ENCODE assay signal across 9 cellular contexts in genomic region chr20:46087161-46087560, GRCh38. TPM values are rescaled to one million over a fixed set of nuclear protein-coding genes. Genes with fewer than 3 reads are reported as not detected.
DNase-seq lines count a peak whose midpoint lies in the region; ATAC-seq, FAIRE-seq and TF ChIP-seq lines count a peak whose summit lies in the region.
"Had no signal": no experiment of that assay in that cellular context is flagged by ENCODE, and none has a peak within 500 bp of the region (broad histone marks: within the 10 kb centered on the region; RNA-seq: fewer than 3 reads in every experiment).

No MANE protein-coding gene starts in this region.

- H3K9me3 ChIP-seq in heart right ventricle (no peaks in the 10 kb centered on the region), upper lobe of left lung (no peaks in the 10 kb centered on the region)

- in situ Hi-C loops in SK-MEL-5 (cut with HindIII; ENCODE audit: low pct_unique_long_range_greater_than_20kb, low sequenced_read_pairs) = no loop called here

- TF ChIP-seq CTCF in heart right ventricle (IDR thresholded peaks at IDR 0.05) (peak in 6 of 9 donors; percentile 17 to 53 (median 43)), fibroblast of villous mesenchyme (IDR thresholded peaks at IDR 0.05; ENCODE audit: insufficient read depth, low read depth, low read length) (peak; percentile 38), upper lobe of left lung (IDR thresholded peaks at IDR 0.05) (peak in 4 of 6 experiments; percentile 23 to 30 (median 26))

- 67 to 74% methylated on average over 8 of the region's 8 CpGs for WGBS in heart right ventricle, 2 donors
- WGBS in upper lobe of left lung, 2 donors = 61 to 62% methylated on average over 8 of the region's 8 CpGs

- no peak for TF ChIP-seq EP300 in upper lobe of left lung (IDR thresholded peaks at IDR 0.05)

- no peak for TF ChIP-seq POLR2A in upper lobe of left lung (IDR thresholded peaks at IDR 0.05)

- peaks cover 58% of the 10 kb centered on the region for H3K4me1 Mint-ChIP-seq in stimulated activated effector memory CD8-positive, alpha-beta T cell treated with anti-CD3 and anti-CD28 coated beads, Interleukin-12 subunit alpha, Interleukin-12 subunit beta, amount 100 ng/mL, for 72 hours

- no peak overlapping the region for H3K27ac ChIP-seq in heart right ventricle
- peak overlapping the region in 1 of 4 donors; percentile 53 for H3K27ac ChIP-seq in upper lobe of left lung

- H3K36me3 ChIP-seq in heart right ventricle = no peaks in the 10 kb centered on the region
- H3K36me3 ChIP-seq in upper lobe of left lung = no peaks in the 10 kb centered on the region

- DNase-seq in heart right ventricle (no peak), Right ventricle myocardium superior (no peak), SK-MEL-5 (ENCODE audit: low read depth, low spot score) (peak; percentile 36), fibroblast of villous mesenchyme (ENCODE audit: low read depth) (peak; percentile 32), upper lobe of left lung (no peak), frontal cortex (ENCODE audit: low spot score in 2 of 2) (no peak), NCI-H1092 treated with DMSO at 0.1 percent for 48 hours (lab: John Stamatoyannopoulos, UW) (no peak)
- DNase-seq in stimulated activated effector memory CD8-positive, alpha-beta T cell treated with anti-CD3 and anti-CD28 coated beads, Interleukin-12 subunit alpha, Interleukin-12 subunit beta, amount 100 ng/mL, for 72 hours (ENCODE audit: low spot score in 2 of 2) = no peak

- no peaks in the 10 kb centered on the region for H3K27me3 ChIP-seq in heart right ventricle
- H3K27me3 ChIP-seq in upper lobe of left lung = no peaks in the 10 kb centered on the region

- peak overlapping the region in 1 of 10 donors; percentile 74 for H3K4me3 ChIP-seq in heart right ventricle
- H3K4me3 ChIP-seq in fibroblast of villous mesenchyme (ENCODE audit: low read depth, low read length) = no peak overlapping the region
- H3K4me3 ChIP-seq in upper lobe of left lung = no peak overlapping the region

- H3K27ac Mint-ChIP-seq in stimulated activated effector memory CD8-positive, alpha-beta T cell treated with anti-CD3 and anti-CD28 coated beads, Interleukin-12 subunit alpha, Interleukin-12 subunit beta, amount 100 ng/mL, for 72 hours = no peak overlapping the region

- H3K9me3 Mint-ChIP-seq in stimulated activated effector memory CD8-positive, alpha-beta T cell treated with anti-CD3 and anti-CD28 coated beads, Interleukin-12 subunit alpha, Interleukin-12 subunit beta, amount 100 ng/mL, for 72 hours = no peaks in the 10 kb centered on the region

- ATAC-seq in heart right ventricle = no peak
- no peak for ATAC-seq in Right ventricle myocardium superior (ENCODE audit: poor library complexity)
- no peak for ATAC-seq in upper lobe of left lung (ENCODE audit: low FRiP score in 2 of 2)
- no peak for ATAC-seq in stimulated activated effector memory CD8-positive, alpha-beta T cell treated with anti-CD3 and anti-CD28 coated beads, Interleukin-12 subunit alpha, Interleukin-12 subunit beta, amount 100 ng/mL, for 72 hours

- peaks cover 8 to 78% (median 70%) of the 10 kb centered on the region in 9 donors for H3K4me1 ChIP-seq in heart right ventricle
- H3K4me1 ChIP-seq in upper lobe of left lung = peaks cover 56 to 72% (median 68%) of the 10 kb centered on the region in 4 donors

- H3K4me3 Mint-ChIP-seq in stimulated activated effector memory CD8-positive, alpha-beta T cell treated with anti-CD3 and anti-CD28 coated beads, Interleukin-12 subunit alpha, Interleukin-12 subunit beta, amount 100 ng/mL, for 72 hours = no peak overlapping the region

- intact Hi-C loops in heart right ventricle (cut with DNase I) (loop anchor here in 3 of 10 donors (5.0 to 10.0 kb wide), 3 partner anchors 62 to 112 kb away; partner anchors contain the start of genes SLC12A5 (in 1 of the 3) and ZNF335 (in 1 of the 3)), Right ventricle myocardium superior (cut with DNase I) (no loop called here)

- FAIRE-seq in frontal cortex (lab: Jason Lieb, UNC) = no peak
- FAIRE-seq: GM18507 had no signal

- peaks cover 28% of the 10 kb centered on the region for H3K36me3 Mint-ChIP-seq in stimulated activated effector memory CD8-positive, alpha-beta T cell treated with anti-CD3 and anti-CD28 coated beads, Interleukin-12 subunit alpha, Interleukin-12 subunit beta, amount 100 ng/mL, for 72 hours

RNA-seq across cellular contexts. Expression of gene NCOA5, which starts 2.6 kb away (rescaled TPM):
- total RNA-seq in heart right ventricle = 10 to 100 TPM; 10.3 to 22.5 (median 11.6) TPM
- 1 to 10 TPM; 7.6 to 8.4 TPM for polyA plus RNA-seq in heart right ventricle
- 23.0 TPM for total RNA-seq in Right ventricle myocardium superior
- total RNA-seq in SK-MEL-5 (2014; rRNA removed; shearing (Covaris generic)) = 15.9 and 16.6 TPM in 2 replicates
- polyA plus RNA-seq in SK-MEL-5 (2015; cell fraction: cytosol; rRNA removed) = 21.4 and 25.5 TPM in 2 replicates
- polyA plus RNA-seq in SK-MEL-5 (2015; cell fraction: nucleus; rRNA removed) = 21.7 and 23.7 TPM in 2 replicates
- 15.5 and 18.6 TPM in 2 replicates for total RNA-seq in fibroblast of villous mesenchyme
- 10 to 100 TPM; 17.1 to 48.2 (median 30.2) TPM for total RNA-seq in upper lobe of left lung
- 18.3 TPM for total RNA-seq in frontal cortex

RNA-seq across cellular contexts. Expression of gene CD40, which starts 31.0 kb away (rescaled TPM):
- total RNA-seq in heart right ventricle (10 to 100 TPM in 1 of 10 donors, 1 to 10 TPM in 9; 2.6 to 25.0 (median 5.9) TPM), Right ventricle myocardium superior (7.4 TPM), fibroblast of villous mesenchyme (0.43 and 0.97 TPM in 2 replicates), upper lobe of left lung (10 to 100 TPM; 15.7 to 32.5 (median 25.8) TPM), frontal cortex (0.41 TPM)
- polyA plus RNA-seq in heart right ventricle = 1 to 10 TPM; 7.9 to 9.3 TPM
- total RNA-seq in SK-MEL-5 (2014; rRNA removed; shearing (Covaris generic)) = not detected in 2 replicates
- not detected in 2 replicates for polyA plus RNA-seq in SK-MEL-5 (2015; cell fraction: cytosol; rRNA removed)
- not detected in 2 replicates for polyA plus RNA-seq in SK-MEL-5 (2015; cell fraction: nucleus; rRNA removed)

RNA-seq across cellular contexts. Expression of gene SLC12A5, which starts 58.1 kb away (rescaled TPM):
- total RNA-seq in heart right ventricle (1 to 10 TPM in 1 of 10 donors, under 1 TPM in 2, not detected in 7; 0.28 to 1.3 (median 0.87) TPM), Right ventricle myocardium superior (not detected), fibroblast of villous mesenchyme (under 0.01 TPM in 2 replicates), upper lobe of left lung (1 to 10 TPM in 1 of 6 donors, under 1 TPM in 1, not detected in 4; 0.69 to 1.3 TPM), frontal cortex (18.8 TPM)
- 1 to 10 TPM in 1 of 2 donors, not detected in 1; 1.2 TPM for polyA plus RNA-seq in heart right ventricle
- total RNA-seq in SK-MEL-5 (2014; rRNA removed; shearing (Covaris generic)) = 0.74 and 1.5 TPM in 2 replicates
- polyA plus RNA-seq in SK-MEL-5 (2015; cell fraction: cytosol; rRNA removed) = 16.4 and 20.2 TPM in 2 replicates
- polyA plus RNA-seq in SK-MEL-5 (2015; cell fraction: nucleus; rRNA removed) = 1.8 and 3.7 TPM in 2 replicates

Comparison
In these comparisons a context has a peak if more than half of its experiments do, and no peak if none do; other contexts are left out.
1. DNase-seq: peak in SK-MEL-5 (single experiment) and fibroblast of villous mesenchyme (single experiment); none in heart right ventricle (0 of 2), Right ventricle myocardium superior (single experiment), upper lobe of left lung (0 of 2), stimulated activated effector memory CD8-positive, alpha-beta T cell treated with anti-CD3 and anti-CD28 coated beads, Interleukin-12 subunit alpha, Interleukin-12 subunit beta, amount 100 ng/mL, for 72 hours (0 of 2), frontal cortex (0 of 2) and NCI-H1092 treated with DMSO at 0.1 percent for 48 hours (single experiment).
2. Peak in every context shown above with its lines, with median percentiles within 50 percentile points of each other: CTCF ChIP-seq.